Comparison of ENCODE assay signal across 15 cellular contexts in genomic region chr21:17462276-17462981, GRCh38. TPM values are rescaled to one million over a fixed set of nuclear protein-coding genes. Genes with fewer than 3 reads are reported as not detected.
DNase-seq lines count a peak whose midpoint lies in the region; TF ChIP-seq lines count a peak whose summit lies in the region.
"Had no signal": no experiment of that assay in that cellular context is flagged by ENCODE, and none has a peak within 500 bp of the region (broad histone marks: within the 10 kb centered on the region; RNA-seq: fewer than 3 reads in every experiment).

No MANE protein-coding gene starts in this region.

- intact Hi-C loops in Caco-2 (cut with micrococcal nuclease; ENCODE audit: unreplicated experiment) = loop anchor here (1.0 to 10.0 kb wide), 5 partner anchors 39 to 122 kb away; no protein-coding TSS in a partner anchor
- intact Hi-C loops in esophagus squamous epithelium (cut with DNase I) = no loop called here

- BruUV-seq in Caco-2 (replicated peaks; lab: Mats Ljungman, UMichigan) = no TSS peak

- H3K27ac ChIP-seq in esophagus squamous epithelium = peak overlapping the region; percentile 1 to 69 (median 40)
- H3K27ac ChIP-seq: gastrocnemius medialis had no signal

- H3K27me3 Mint-ChIP-seq in Caco-2 (ENCODE audit: insufficient read depth, unreplicated experiment) = no peaks in the 10 kb centered on the region
- H3K27me3 Mint-ChIP-seq: IgD-negative memory B cell had no signal

- peak overlapping the region; percentile 54 for H3K27ac Mint-ChIP-seq in Caco-2 (ENCODE audit: unreplicated experiment)
- H3K27ac Mint-ChIP-seq: activated naive CD8-positive, alpha-beta T cell; IgD-negative memory B cell had no signal

- H3K9me3 ChIP-seq in Caco-2 = 0 out of 2 replicates have a peak, but pooled peaks cover 3% of the 10 kb centered on the region
- H3K9me3 ChIP-seq in esophagus squamous epithelium = no peaks in the 10 kb centered on the region
- H3K9me3 ChIP-seq: gastrocnemius medialis had no signal

- POLR2A ChIA-PET in Caco-2 (lab: Charles Lee) = no interaction called here

- H3K4me3 Mint-ChIP-seq in Caco-2 (ENCODE audit: unreplicated experiment) = peak overlapping the region; percentile 56
- H3K4me3 Mint-ChIP-seq: activated naive CD8-positive, alpha-beta T cell; IgD-negative memory B cell had no signal

- H3K9me3 Mint-ChIP-seq in Caco-2 (ENCODE audit: unreplicated experiment) = no peaks in the 10 kb centered on the region

- 72 to 81% methylated on average over 11 to 16 of the region's 16 CpGs for WGBS in esophagus squamous epithelium, 2 donors

- H3K27me3 ChIP-seq in Caco-2 (replicated peaks; ENCODE audit: control insufficient read depth, insufficient read depth, low read length) (no peaks in the 10 kb centered on the region), esophagus squamous epithelium (no peaks in the 10 kb centered on the region)
- H3K27me3 ChIP-seq: gastrocnemius medialis had no signal

- H3K4me3 ChIP-seq in Caco-2 (ENCODE audit: low read depth, low read length) (no peak overlapping the region), esophagus squamous epithelium (no peak overlapping the region)
- H3K4me3 ChIP-seq: gastrocnemius medialis had no signal

- H3K4me1 ChIP-seq in Caco-2 (peaks cover 26% of the 10 kb centered on the region), esophagus squamous epithelium (peaks cover 0 to 44% (median 12%) of the 10 kb centered on the region in 3 donors)

- peaks cover 17% of the 10 kb centered on the region for H3K4me1 Mint-ChIP-seq in Caco-2 (ENCODE audit: low read depth, unreplicated experiment)
- H3K4me1 Mint-ChIP-seq: IgD-negative memory B cell had no signal

- no peaks in the 10 kb centered on the region for H3K36me3 ChIP-seq in Caco-2 (ENCODE audit: control insufficient read depth, insufficient read depth, low read length)
- H3K36me3 ChIP-seq in esophagus squamous epithelium = no peaks in the 10 kb centered on the region
- H3K36me3 ChIP-seq: gastrocnemius medialis had no signal

- no peak for TF ChIP-seq POLR2A in esophagus squamous epithelium (IDR thresholded peaks at IDR 0.05)

- peaks cover 9% of the 10 kb centered on the region for H3K36me3 Mint-ChIP-seq in Caco-2 (ENCODE audit: insufficient read depth, unreplicated experiment)
- H3K36me3 Mint-ChIP-seq: activated naive CD8-positive, alpha-beta T cell had no signal

- DNase-seq in Caco-2 (peak; percentile 71 to 91), RPMI7951 (ENCODE audit: low read depth) (peak; percentile 62), esophagus squamous epithelium (lab: John Stamatoyannopoulos, UW) (no peak), non-pigmented ciliary epithelial cell (ENCODE audit: low read depth) (peak; percentile 38), NCI-H1930 (lab: John Stamatoyannopoulos, UW) (no peak), NCI-H1092 (lab: John Stamatoyannopoulos, UW) (no peak)
- no peak for DNase-seq in stimulated activated CD4-positive, alpha-beta T cell treated with anti-CD3 and anti-CD28 coated beads, Interleukin-4, amount 100 ng/mL, for 24 hours
- no peak for DNase-seq in activated T-cell treated with anti-CD3 and anti-CD28 coated beads, Interleukin-2, amount 50 U/mL, for 48 hours
- DNase-seq: activated CD8-positive, alpha-beta memory T cell treated with anti-CD3 and anti-CD28 coated beads, Interleukin-2, amount 50 U/mL, for 4 hours; DMS153; gastrocnemius medialis; stimulated activated CD4-positive, alpha-beta T cell treated with anti-CD3 and anti-CD28 coated beads, Interleukin-15, amount 100 ng/mL, for 24 hours; stimulated activated CD8-positive, alpha-beta memory T cell treated with anti-CD3 and anti-CD28 coated beads, Interleukin-4, amount 100 ng/mL, for 48 hours had no signal

- TF ChIP-seq CTCF in Caco-2 (IDR thresholded peaks at IDR 0.05; ENCODE audit: insufficient read depth in 1 of 2, low read depth in 1 of 2, low read length in 1 of 2, severe bottlenecking in 1 of 2, unreplicated experiment in 1 of 2) (no peak), esophagus squamous epithelium (IDR thresholded peaks at IDR 0.05) (no peak)

- CTCF ChIA-PET in Caco-2 (lab: Charles Lee) = interaction anchor here (0.6 kb wide), 1 partner anchor 847 kb away, joined by 10 read pairs; no protein-coding TSS in a partner anchor

RNA-seq across cellular contexts. Expression of gene CXADR, which starts 50.4 kb away (rescaled TPM):
- total RNA-seq in Caco-2 (2022) = 98.6 and 102 TPM in 2 replicates
- total RNA-seq in RPMI7951 (2014; rRNA removed; shearing (Covaris generic)) = 13.7 and 16.4 TPM in 2 replicates
- 10 to 100 TPM; 41.2 to 74.8 (median 47.9) TPM for total RNA-seq in esophagus squamous epithelium

Comparison
In these comparisons a context has a peak if more than half of its experiments do, and no peak if none do; other contexts are left out.
1. DNase-seq: peak in Caco-2 (2 of 2), RPMI7951 (single experiment) and non-pigmented ciliary epithelial cell (single experiment); none in esophagus squamous epithelium (single experiment), stimulated activated CD4-positive, alpha-beta T cell treated with anti-CD3 and anti-CD28 coated beads, Interleukin-4, amount 100 ng/mL, for 24 hours (single experiment), NCI-H1930 (0 of 2), NCI-H1092 (single experiment) and activated T-cell treated with anti-CD3 and anti-CD28 coated beads, Interleukin-2, amount 50 U/mL, for 48 hours (0 of 2).